ENCODE assay signal across 8 cellular contexts in the genomic region with DNA sequence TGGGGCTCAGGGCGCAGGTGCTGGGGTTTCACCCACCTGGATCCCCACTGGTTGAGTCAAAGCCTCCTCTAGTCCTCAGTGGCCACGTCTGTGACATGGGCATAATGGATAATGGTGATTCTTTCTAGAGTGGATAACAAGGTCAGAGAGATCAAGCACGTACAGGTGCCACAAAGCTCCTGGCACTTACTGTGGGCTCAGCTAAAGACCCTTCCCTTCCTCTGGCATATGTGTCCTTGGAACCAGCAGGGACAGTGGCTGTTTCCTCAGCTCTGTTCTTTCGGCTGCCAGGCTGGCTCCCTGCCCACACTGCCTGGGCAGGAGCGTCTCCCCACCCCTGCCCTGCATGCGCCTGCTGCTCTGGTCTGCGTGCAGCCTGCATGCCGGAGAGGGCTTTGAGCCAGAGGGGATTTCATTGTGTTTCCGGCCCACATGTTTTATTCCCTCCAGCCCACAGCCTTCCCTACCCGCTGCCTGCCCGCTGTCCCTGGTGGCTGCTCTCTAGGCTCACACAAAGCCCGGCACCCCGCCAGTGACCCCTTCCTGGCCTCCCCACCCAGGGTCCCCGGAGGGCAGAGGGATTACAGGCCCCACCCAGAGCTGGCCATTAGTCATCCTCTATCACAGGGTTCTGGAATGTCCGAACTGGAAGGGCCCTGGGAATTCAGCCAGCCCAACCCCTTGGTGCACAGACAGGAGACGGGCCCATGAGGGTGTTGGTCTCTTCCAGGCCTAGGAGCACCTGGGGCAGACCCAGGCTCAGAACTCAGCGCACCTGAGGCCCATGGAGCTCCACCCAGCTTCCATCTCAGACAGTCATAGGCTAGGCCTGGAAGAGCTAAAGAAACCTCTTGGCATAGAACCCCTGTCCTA. TPM values are rescaled to one million over a fixed set of nuclear protein-coding genes. Genes with fewer than 3 reads are reported as not detected.
A peak's percentile ranks its signal among the peaks of the same experiment; 100 is the strongest.
DNase-seq lines count a peak whose midpoint lies in the region; ATAC-seq lines count a peak whose summit lies in the region.

No MANE protein-coding gene starts in this region.

- intact Hi-C loops in Right ventricle myocardium superior (cut with DNase I) = no loop called here

- DNase-seq in G401 (ENCODE audit: low spot score) (peak; percentile 69), SW480 (ENCODE audit: low spot score) (peak; percentile 90), Right ventricle myocardium superior (peak; percentile 97), renal cortical epithelial cell (ENCODE audit: low read depth) (peak; percentile 93)
- no peak for DNase-seq in stimulated activated CD4-positive, alpha-beta T cell treated with anti-CD3 and anti-CD28 coated beads, Interleukin-4, amount 100 ng/mL, for 24 hours
- DNase-seq in stimulated activated CD4-positive, alpha-beta T cell treated with anti-CD3 and anti-CD28 coated beads, Interleukin-2, amount 100 ng/mL, for 48 hours = no peak

- H3K36me3 Mint-ChIP-seq in activated T-helper 17 cell treated with anti-CD3 and anti-CD28 coated beads, Interleukin-2, amount 50 U/mL, for 72 hours (ENCODE audit: low read depth) = peaks cover 18% of the 10 kb centered on the region

- peak; percentile 81 for ATAC-seq in Right ventricle myocardium superior (ENCODE audit: poor library complexity)
- no peak for ATAC-seq in HG03565 (IDR thresholded peaks at IDR 0.05; ENCODE audit: unreplicated experiment)
- ATAC-seq in activated T-helper 17 cell treated with anti-CD3 and anti-CD28 coated beads, Interleukin-2, amount 50 U/mL, for 72 hours (replicated peaks) = no peak

- in situ Hi-C loops in G401 (cut with HindIII; ENCODE audit: low sequenced_read_pairs) = no loop called here

- no peaks in the 10 kb centered on the region for H3K9me3 Mint-ChIP-seq in activated T-helper 17 cell treated with anti-CD3 and anti-CD28 coated beads, Interleukin-2, amount 50 U/mL, for 72 hours

- H3K27ac Mint-ChIP-seq in activated T-helper 17 cell treated with anti-CD3 and anti-CD28 coated beads, Interleukin-2, amount 50 U/mL, for 72 hours = no peak overlapping the region

- peaks cover 5% of the 10 kb centered on the region for H3K4me1 Mint-ChIP-seq in activated T-helper 17 cell treated with anti-CD3 and anti-CD28 coated beads, Interleukin-2, amount 50 U/mL, for 72 hours

- no peaks in the 10 kb centered on the region for H3K27me3 Mint-ChIP-seq in activated T-helper 17 cell treated with anti-CD3 and anti-CD28 coated beads, Interleukin-2, amount 50 U/mL, for 72 hours

- H3K4me3 Mint-ChIP-seq in activated T-helper 17 cell treated with anti-CD3 and anti-CD28 coated beads, Interleukin-2, amount 50 U/mL, for 72 hours = no peak overlapping the region

RNA-seq across cellular contexts. Expression of a gene that starts 55.3 kb away (rescaled TPM):
- total RNA-seq in G401 (2014; rRNA removed; shearing (Covaris generic)) = 35.6 and 44.6 TPM in 2 replicates
- total RNA-seq in Right ventricle myocardium superior (31.0 TPM), renal cortical epithelial cell (9.9 and 24.7 TPM in 2 replicates)
- total RNA-seq in activated T-helper 17 cell treated with anti-CD3 and anti-CD28 coated beads, Interleukin-2, amount 50 U/mL, for 72 hours = 1 to 10 TPM; 4.2 to 5.1 TPM

RNA-seq across cellular contexts. Expression of a gene that starts 55.6 kb away (rescaled TPM):
- 80.9 and 98.8 TPM in 2 replicates for total RNA-seq in G401 (2014; rRNA removed; shearing (Covaris generic))
- 78.6 TPM for total RNA-seq in Right ventricle myocardium superior
- 89.1 and 114 TPM in 2 replicates for total RNA-seq in renal cortical epithelial cell
- 10 to 100 TPM; 28.2 to 36.9 TPM for total RNA-seq in activated T-helper 17 cell treated with anti-CD3 and anti-CD28 coated beads, Interleukin-2, amount 50 U/mL, for 72 hours

Comparison
In these comparisons a context has a peak if more than half of its experiments do, and no peak if none do; other contexts are left out.
1. DNase-seq: peak in G401 (single experiment), SW480 (single experiment), Right ventricle myocardium superior (single experiment) and renal cortical epithelial cell (single experiment); none in stimulated activated CD4-positive, alpha-beta T cell treated with anti-CD3 and anti-CD28 coated beads, Interleukin-4, amount 100 ng/mL, for 24 hours (single experiment) and stimulated activated CD4-positive, alpha-beta T cell treated with anti-CD3 and anti-CD28 coated beads, Interleukin-2, amount 100 ng/mL, for 48 hours (0 of 2).